Comparison of ENCODE assay signal across 2 cellular contexts in genomic region chr18:59912007-59912550, GRCh38.
TF ChIP-seq lines count a peak whose summit lies in the region.

No MANE protein-coding gene starts in this region.

TF ChIP-seq in IMR-90, 13 proteins besides CTCF, POLR2A, EP300 and RAD21:
- TF ChIP-seq CEBPB (IDR thresholded peaks at IDR 0.05; ENCODE audit: low read depth, low read length) (0 out of 2 replicates have a peak, but pooled peaks have one; percentile 14), CHD1 (IDR thresholded peaks at IDR 0.05; ENCODE audit: low read depth, low read length) (no peak), RFX5 (IDR thresholded peaks at IDR 0.05; ENCODE audit: low read depth, low read length) (no peak), BHLHE40 (IDR thresholded peaks at IDR 0.05; ENCODE audit: low read depth, low read length) (no peak)
- TF ChIP-seq, protein P1, sequence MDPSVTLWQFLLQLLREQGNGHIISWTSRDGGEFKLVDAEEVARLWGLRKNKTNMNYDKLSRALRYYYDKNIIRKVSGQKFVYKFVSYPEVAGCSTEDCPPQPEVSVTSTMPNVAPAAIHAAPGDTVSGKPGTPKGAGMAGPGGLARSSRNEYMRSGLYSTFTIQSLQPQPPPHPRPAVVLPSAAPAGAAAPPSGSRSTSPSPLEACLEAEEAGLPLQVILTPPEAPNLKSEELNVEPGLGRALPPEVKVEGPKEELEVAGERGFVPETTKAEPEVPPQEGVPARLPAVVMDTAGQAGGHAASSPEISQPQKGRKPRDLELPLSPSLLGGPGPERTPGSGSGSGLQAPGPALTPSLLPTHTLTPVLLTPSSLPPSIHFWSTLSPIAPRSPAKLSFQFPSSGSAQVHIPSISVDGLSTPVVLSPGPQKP (IDR thresholded peaks at IDR 0.05; ENCODE audit: borderline replicate concordance, low read depth, low read length): no peak

TF ChIP-seq in K562, 482 proteins besides CTCF, POLR2A, EP300 and RAD21:
- TF ChIP-seq ID3 (CRISPR knock-in tag; IDR thresholded peaks at IDR 0.05) (no peak), ID3 (tag; IDR thresholded peaks at IDR 0.05) (0 out of 2 replicates have a peak, but pooled peaks have one; percentile 13), RBM17 (IDR thresholded peaks at IDR 0.05; ENCODE audit: borderline replicate concordance, low read depth, low read length) (no peak)
